Comparison of ENCODE assay signal across 8 cellular contexts in the genomic region with DNA sequence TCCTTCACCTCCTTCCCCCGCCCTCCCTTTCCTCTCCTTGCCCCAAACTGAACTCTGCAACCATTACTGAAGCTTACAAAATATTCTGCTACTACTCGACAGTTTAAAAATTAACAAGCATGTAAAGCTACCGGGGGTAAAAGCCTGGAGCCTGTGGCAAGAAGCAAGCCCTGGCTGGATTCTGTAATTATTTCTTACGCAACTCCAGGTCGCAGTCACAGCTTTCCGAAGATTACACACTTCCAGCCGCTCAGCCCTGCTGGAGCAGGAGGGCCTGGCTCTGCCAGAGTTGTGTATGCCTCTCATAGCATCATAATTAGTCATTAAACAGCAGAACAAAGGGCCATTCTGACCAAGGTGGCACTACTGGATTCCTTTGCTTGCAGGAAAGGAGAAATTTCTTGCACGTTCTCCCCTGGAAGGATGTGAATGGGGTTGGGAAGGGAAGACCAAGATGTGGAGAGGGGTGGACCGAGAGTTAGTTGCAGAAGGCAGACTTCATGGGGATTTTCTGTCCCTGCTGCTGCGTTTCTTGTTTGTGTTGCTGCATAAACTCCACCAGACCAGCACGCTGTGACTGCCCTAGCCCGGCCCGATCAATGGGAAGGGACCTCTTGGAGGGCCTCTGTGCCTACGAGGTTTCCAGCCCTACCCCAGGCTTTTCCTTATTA. TPM values are rescaled to one million over a fixed set of nuclear protein-coding genes. Genes with fewer than 3 reads are reported as not detected.
DNase-seq lines count a peak whose midpoint lies in the region; ATAC-seq and TF ChIP-seq lines count a peak whose summit lies in the region.

No MANE protein-coding gene starts in this region.

- H3K4me3 ChIP-seq in AG04449 (ENCODE audit: low read depth, low read length) (no peak overlapping the region), lower leg skin (ENCODE audit: low read depth, poor library complexity, severe bottlenecking) (no peak overlapping the region)

- POLR2A ChIA-PET in AG04449 (lab: Yijun Ruan, JAX) (no interaction called here), MCF 10A (lab: Yijun Ruan, JAX) (interaction anchor here (0.7 to 3.4 kb wide), 19 partner anchors 10 to 1117 kb away, joined by 3 to 44 read pairs (median 4); partner anchors contain the start of gene FOXQ1)

- TF ChIP-seq EP300 in Ishikawa (IDR thresholded peaks at IDR 0.05; ENCODE audit: borderline replicate concordance) = peak; percentile 77; the same call in 1 of the 2 replicates

- TF ChIP-seq CTCF in AG04449 (IDR thresholded peaks at IDR 0.05; ENCODE audit: insufficient read depth, low read length, missing control alignments) (no peak), MCF 10A (IDR thresholded peaks at IDR 0.05; ENCODE audit: unreplicated experiment) (no peak), lower leg skin (IDR thresholded peaks at IDR 0.05) (no peak)

- H3K27me3 Mint-ChIP-seq in MCF 10A (ENCODE audit: insufficient read depth, unreplicated experiment) = no peaks in the 10 kb centered on the region

- intact Hi-C loops in MCF 10A (cut with micrococcal nuclease) = loop anchor here (1.0 to 5.0 kb wide), 7 partner anchors 22 to 1148 kb away; no protein-coding TSS in a partner anchor
- intact Hi-C loops in lower leg skin (cut with DNase I; ENCODE audit: low total_unique reads) = no loop called here

- peak overlapping the region; percentile 39 for H3K27ac Mint-ChIP-seq in MCF 10A (ENCODE audit: low read depth, unreplicated experiment)

- peak; percentile 21 for DNase-seq in AG04449 (ENCODE audit: low read depth, low spot score)
- DNase-seq in MCF 10A (ENCODE audit: unreplicated experiment) = peak; percentile 95
- peak; percentile 54 to 89 for DNase-seq in lower leg skin (ENCODE audit: low spot score in 2 of 2)
- DNase-seq in amygdala (lab: John Stamatoyannopoulos, UW) = no peak
- no peak for DNase-seq in NCI-H2227 treated with DMSO at 0.1 percent for 48 hours (lab: John Stamatoyannopoulos, UW)

- no peaks in the 10 kb centered on the region for H3K36me3 Mint-ChIP-seq in MCF 10A (ENCODE audit: insufficient read depth, unreplicated experiment)

- ATAC-seq in HG02884 (IDR thresholded peaks at IDR 0.05; ENCODE audit: unreplicated experiment) (no peak), GM21367 (IDR thresholded peaks at IDR 0.05; ENCODE audit: unreplicated experiment) (no peak)

- no peak overlapping the region for H3K4me3 Mint-ChIP-seq in MCF 10A (ENCODE audit: unreplicated experiment)

- TF ChIP-seq RAD21 in Ishikawa (IDR thresholded peaks at IDR 0.05; ENCODE audit: low read depth) = peak; percentile 22; the same call in 1 of the 2 replicates

- CTCF ChIA-PET in AG04449 (lab: Yijun Ruan, JAX) = no interaction called here
- CTCF ChIA-PET in MCF 10A (lab: Yijun Ruan, JAX) = interaction anchor here (0.6 to 3.3 kb wide), 34 partner anchors 10 to 613 kb away, joined by 3 to 36 read pairs (median 6); partner anchors contain the start of gene FOXQ1

- 44 to 49% methylated on average over 14 of the region's 14 CpGs for WGBS in lower leg skin, 2 donors

- no peak for TF ChIP-seq POLR2A in lower leg skin (IDR thresholded peaks at IDR 0.05)

- no TSS peak for BruUV-seq in MCF 10A (replicated peaks; lab: Mats Ljungman, UMichigan)

- peaks cover 25% of the 10 kb centered on the region for H3K4me1 Mint-ChIP-seq in MCF 10A (ENCODE audit: insufficient read depth, unreplicated experiment)

- no peaks in the 10 kb centered on the region for H3K9me3 Mint-ChIP-seq in MCF 10A (ENCODE audit: unreplicated experiment)

TF ChIP-seq in Ishikawa, 13 proteins besides CTCF, POLR2A, EP300 and RAD21:
- no peak for TF ChIP-seq TAF1 (IDR thresholded peaks at IDR 0.05; ENCODE audit: low read depth)
- TF ChIP-seq FOXM1 (IDR thresholded peaks at IDR 0.05; ENCODE audit: borderline replicate concordance, low read depth) = peak; percentile 55; the same call in 1 of the 2 replicates
- no peak for TF ChIP-seq EGR1 (IDR thresholded peaks at IDR 0.05)
- TF ChIP-seq TEAD4 (IDR thresholded peaks at IDR 0.05) = peak; percentile 80
- TF ChIP-seq TCF12 (IDR thresholded peaks at IDR 0.05; ENCODE audit: low read depth) = peak; percentile 82
- TF ChIP-seq, protein P1, sequence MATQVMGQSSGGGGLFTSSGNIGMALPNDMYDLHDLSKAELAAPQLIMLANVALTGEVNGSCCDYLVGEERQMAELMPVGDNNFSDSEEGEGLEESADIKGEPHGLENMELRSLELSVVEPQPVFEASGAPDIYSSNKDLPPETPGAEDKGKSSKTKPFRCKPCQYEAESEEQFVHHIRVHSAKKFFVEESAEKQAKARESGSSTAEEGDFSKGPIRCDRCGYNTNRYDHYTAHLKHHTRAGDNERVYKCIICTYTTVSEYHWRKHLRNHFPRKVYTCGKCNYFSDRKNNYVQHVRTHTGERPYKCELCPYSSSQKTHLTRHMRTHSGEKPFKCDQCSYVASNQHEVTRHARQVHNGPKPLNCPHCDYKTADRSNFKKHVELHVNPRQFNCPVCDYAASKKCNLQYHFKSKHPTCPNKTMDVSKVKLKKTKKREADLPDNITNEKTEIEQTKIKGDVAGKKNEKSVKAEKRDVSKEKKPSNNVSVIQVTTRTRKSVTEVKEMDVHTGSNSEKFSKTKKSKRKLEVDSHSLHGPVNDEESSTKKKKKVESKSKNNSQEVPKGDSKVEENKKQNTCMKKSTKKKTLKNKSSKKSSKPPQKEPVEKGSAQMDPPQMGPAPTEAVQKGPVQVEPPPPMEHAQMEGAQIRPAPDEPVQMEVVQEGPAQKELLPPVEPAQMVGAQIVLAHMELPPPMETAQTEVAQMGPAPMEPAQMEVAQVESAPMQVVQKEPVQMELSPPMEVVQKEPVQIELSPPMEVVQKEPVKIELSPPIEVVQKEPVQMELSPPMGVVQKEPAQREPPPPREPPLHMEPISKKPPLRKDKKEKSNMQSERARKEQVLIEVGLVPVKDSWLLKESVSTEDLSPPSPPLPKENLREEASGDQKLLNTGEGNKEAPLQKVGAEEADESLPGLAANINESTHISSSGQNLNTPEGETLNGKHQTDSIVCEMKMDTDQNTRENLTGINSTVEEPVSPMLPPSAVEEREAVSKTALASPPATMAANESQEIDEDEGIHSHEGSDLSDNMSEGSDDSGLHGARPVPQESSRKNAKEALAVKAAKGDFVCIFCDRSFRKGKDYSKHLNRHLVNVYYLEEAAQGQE (IDR thresholded peaks at IDR 0.05; ENCODE audit: low read depth) = no peak
- no peak for TF ChIP-seq YY1 (IDR thresholded peaks at IDR 0.05; ENCODE audit: low read depth)
- TF ChIP-seq ZBTB7A (IDR thresholded peaks at IDR 0.05; ENCODE audit: low read depth) = no peak
- TF ChIP-seq CEBPB (IDR thresholded peaks at IDR 0.05) = peak; percentile 99
- peak; percentile 37; the same call in 1 of the 2 replicates for TF ChIP-seq MAX (IDR thresholded peaks at IDR 0.05)
- TF ChIP-seq NFIC (IDR thresholded peaks at IDR 0.05) = peak; percentile 57
- TF ChIP-seq USF1 (IDR thresholded peaks at IDR 0.05) = no peak
- no peak for TF ChIP-seq CREB1 (IDR thresholded peaks at IDR 0.05; ENCODE audit: low read depth)
TF ChIP-seq in Ishikawa: peak in this region for 6.

RNA-seq across cellular contexts. Expression of gene FOXQ1, which starts 23.6 kb away (rescaled TPM):
- total RNA-seq in MCF 10A (2022) (5.6 and 6.9 TPM in 2 replicates), lower leg skin (100 to 1,000 TPM in 2 of 4 donors, 10 to 100 TPM in 2; 54.1 to 117 (median 89.5) TPM)

RNA-seq across cellular contexts. Expression of gene FOXF2, which starts 53.9 kb away (rescaled TPM):
- total RNA-seq in MCF 10A (2022) (8.0 and 10.0 TPM in 2 replicates), lower leg skin (1 to 10 TPM in 1 of 4 donors, under 1 TPM in 3; 0.59 to 1.4 (median 0.77) TPM)

Comparison
In these comparisons a context has a peak if more than half of its experiments do, and no peak if none do; other contexts are left out.
1. DNase-seq: peak in AG04449 (single experiment), MCF 10A (single experiment) and lower leg skin (2 of 2); none in amygdala (0 of 56) and NCI-H2227 treated with DMSO at 0.1 percent for 48 hours (single experiment).